ENCODE assay signal across 2 cellular contexts in the genomic region with DNA sequence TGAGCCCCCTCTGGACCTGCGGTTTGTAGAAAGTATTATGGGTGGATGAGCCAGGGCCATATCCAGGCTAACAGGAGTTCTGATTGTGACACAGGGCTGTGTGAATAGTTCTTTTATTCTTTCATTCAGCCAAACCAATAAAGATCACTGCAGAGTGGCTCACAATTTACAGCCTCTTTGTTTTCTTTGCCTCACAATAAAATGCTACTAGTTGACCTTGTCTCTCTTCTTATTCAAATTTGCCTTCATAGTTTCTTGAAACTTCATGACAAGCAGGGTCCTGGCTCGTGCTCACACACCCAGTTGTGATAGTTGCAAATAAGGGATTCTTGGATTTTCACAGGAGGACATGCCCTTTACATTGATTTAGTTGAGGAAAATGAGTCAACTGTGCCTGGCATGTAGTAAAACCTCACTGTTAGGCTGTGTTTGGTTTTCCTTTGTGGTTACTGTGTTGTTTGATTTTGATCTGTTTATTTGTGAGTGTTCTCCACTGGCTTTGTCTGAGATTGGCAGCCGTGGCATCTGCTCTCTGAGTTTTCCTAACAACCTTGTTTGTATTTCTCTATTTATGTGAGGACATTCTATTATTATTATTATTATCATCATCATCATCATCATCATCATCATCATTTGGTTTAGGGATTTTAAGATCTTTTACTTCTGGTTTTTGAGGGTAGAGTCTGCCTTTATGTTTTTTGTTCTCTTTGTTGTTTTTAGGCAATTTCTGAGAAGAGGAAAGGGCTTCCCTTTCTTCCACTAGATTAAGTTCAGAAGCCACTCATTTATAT.
TF ChIP-seq lines count a peak whose summit lies in the region.

No MANE protein-coding gene starts in this region.

TF ChIP-seq in HCT116, 20 proteins besides CTCF, POLR2A, EP300 and RAD21:
- 0 out of 2 replicates have a peak, but pooled peaks have one; percentile 22 for TF ChIP-seq JUND (IDR thresholded peaks at IDR 0.05)
- TF ChIP-seq, protein P1, sequence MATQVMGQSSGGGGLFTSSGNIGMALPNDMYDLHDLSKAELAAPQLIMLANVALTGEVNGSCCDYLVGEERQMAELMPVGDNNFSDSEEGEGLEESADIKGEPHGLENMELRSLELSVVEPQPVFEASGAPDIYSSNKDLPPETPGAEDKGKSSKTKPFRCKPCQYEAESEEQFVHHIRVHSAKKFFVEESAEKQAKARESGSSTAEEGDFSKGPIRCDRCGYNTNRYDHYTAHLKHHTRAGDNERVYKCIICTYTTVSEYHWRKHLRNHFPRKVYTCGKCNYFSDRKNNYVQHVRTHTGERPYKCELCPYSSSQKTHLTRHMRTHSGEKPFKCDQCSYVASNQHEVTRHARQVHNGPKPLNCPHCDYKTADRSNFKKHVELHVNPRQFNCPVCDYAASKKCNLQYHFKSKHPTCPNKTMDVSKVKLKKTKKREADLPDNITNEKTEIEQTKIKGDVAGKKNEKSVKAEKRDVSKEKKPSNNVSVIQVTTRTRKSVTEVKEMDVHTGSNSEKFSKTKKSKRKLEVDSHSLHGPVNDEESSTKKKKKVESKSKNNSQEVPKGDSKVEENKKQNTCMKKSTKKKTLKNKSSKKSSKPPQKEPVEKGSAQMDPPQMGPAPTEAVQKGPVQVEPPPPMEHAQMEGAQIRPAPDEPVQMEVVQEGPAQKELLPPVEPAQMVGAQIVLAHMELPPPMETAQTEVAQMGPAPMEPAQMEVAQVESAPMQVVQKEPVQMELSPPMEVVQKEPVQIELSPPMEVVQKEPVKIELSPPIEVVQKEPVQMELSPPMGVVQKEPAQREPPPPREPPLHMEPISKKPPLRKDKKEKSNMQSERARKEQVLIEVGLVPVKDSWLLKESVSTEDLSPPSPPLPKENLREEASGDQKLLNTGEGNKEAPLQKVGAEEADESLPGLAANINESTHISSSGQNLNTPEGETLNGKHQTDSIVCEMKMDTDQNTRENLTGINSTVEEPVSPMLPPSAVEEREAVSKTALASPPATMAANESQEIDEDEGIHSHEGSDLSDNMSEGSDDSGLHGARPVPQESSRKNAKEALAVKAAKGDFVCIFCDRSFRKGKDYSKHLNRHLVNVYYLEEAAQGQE (IDR thresholded peaks at IDR 0.05; ENCODE audit: low read depth) = no peak
TF ChIP-seq in HCT116: peak in this region for 1.

TF ChIP-seq in H1, 55 proteins besides CTCF, POLR2A, EP300 and RAD21:
- TF ChIP-seq MAFK (IDR thresholded peaks at IDR 0.05; ENCODE audit: low read depth, low read length) (no peak), YY1 (IDR thresholded peaks at IDR 0.05; ENCODE audit: low read depth, low read length) (no peak), TEAD4 (IDR thresholded peaks at IDR 0.05; ENCODE audit: low read depth, low read length) (no peak), NANOG (IDR thresholded peaks at IDR 0.05; ENCODE audit: insufficient read depth, low read depth, low read length, poor library complexity, severe bottlenecking) (no peak), CEBPB (IDR thresholded peaks at IDR 0.05; ENCODE audit: low read depth, low read length) (no peak), KDM5A (IDR thresholded peaks at IDR 0.05; ENCODE audit: low read length) (no peak), GABPA (IDR thresholded peaks at IDR 0.05; ENCODE audit: borderline replicate concordance, insufficient read depth, low read length) (no peak), JUN (IDR thresholded peaks at IDR 0.05; ENCODE audit: low read depth, low read length) (no peak), JUND (IDR thresholded peaks at IDR 0.05; ENCODE audit: low read length) (no peak), SP4 (IDR thresholded peaks at IDR 0.05; ENCODE audit: low read length) (no peak), TAF1 (IDR thresholded peaks at IDR 0.05; ENCODE audit: low read depth, low read length) (no peak), TCF12 (IDR thresholded peaks at IDR 0.05; ENCODE audit: low read depth, low read length) (no peak), GTF2F1 (IDR thresholded peaks at IDR 0.05; ENCODE audit: borderline replicate concordance, low read depth, low read length) (no peak), USF2 (IDR thresholded peaks at IDR 0.05; ENCODE audit: low read length) (no peak), RNF2 (IDR thresholded peaks at IDR 0.05; ENCODE audit: borderline replicate concordance, low read depth, low read length, missing control alignments, poor library complexity, severe bottlenecking) (no peak), RXRA (IDR thresholded peaks at IDR 0.05; ENCODE audit: insufficient read depth, low read depth, low read length) (no peak), SIRT6 (IDR thresholded peaks at IDR 0.05; ENCODE audit: low read length) (no peak), CHD2 (IDR thresholded peaks at IDR 0.05; ENCODE audit: low read length) (no peak)
- TF ChIP-seq, protein P2, sequence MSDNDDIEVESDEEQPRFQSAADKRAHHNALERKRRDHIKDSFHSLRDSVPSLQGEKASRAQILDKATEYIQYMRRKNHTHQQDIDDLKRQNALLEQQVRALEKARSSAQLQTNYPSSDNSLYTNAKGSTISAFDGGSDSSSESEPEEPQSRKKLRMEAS (IDR thresholded peaks at IDR 0.05) = no peak
- TF ChIP-seq, protein P3, sequence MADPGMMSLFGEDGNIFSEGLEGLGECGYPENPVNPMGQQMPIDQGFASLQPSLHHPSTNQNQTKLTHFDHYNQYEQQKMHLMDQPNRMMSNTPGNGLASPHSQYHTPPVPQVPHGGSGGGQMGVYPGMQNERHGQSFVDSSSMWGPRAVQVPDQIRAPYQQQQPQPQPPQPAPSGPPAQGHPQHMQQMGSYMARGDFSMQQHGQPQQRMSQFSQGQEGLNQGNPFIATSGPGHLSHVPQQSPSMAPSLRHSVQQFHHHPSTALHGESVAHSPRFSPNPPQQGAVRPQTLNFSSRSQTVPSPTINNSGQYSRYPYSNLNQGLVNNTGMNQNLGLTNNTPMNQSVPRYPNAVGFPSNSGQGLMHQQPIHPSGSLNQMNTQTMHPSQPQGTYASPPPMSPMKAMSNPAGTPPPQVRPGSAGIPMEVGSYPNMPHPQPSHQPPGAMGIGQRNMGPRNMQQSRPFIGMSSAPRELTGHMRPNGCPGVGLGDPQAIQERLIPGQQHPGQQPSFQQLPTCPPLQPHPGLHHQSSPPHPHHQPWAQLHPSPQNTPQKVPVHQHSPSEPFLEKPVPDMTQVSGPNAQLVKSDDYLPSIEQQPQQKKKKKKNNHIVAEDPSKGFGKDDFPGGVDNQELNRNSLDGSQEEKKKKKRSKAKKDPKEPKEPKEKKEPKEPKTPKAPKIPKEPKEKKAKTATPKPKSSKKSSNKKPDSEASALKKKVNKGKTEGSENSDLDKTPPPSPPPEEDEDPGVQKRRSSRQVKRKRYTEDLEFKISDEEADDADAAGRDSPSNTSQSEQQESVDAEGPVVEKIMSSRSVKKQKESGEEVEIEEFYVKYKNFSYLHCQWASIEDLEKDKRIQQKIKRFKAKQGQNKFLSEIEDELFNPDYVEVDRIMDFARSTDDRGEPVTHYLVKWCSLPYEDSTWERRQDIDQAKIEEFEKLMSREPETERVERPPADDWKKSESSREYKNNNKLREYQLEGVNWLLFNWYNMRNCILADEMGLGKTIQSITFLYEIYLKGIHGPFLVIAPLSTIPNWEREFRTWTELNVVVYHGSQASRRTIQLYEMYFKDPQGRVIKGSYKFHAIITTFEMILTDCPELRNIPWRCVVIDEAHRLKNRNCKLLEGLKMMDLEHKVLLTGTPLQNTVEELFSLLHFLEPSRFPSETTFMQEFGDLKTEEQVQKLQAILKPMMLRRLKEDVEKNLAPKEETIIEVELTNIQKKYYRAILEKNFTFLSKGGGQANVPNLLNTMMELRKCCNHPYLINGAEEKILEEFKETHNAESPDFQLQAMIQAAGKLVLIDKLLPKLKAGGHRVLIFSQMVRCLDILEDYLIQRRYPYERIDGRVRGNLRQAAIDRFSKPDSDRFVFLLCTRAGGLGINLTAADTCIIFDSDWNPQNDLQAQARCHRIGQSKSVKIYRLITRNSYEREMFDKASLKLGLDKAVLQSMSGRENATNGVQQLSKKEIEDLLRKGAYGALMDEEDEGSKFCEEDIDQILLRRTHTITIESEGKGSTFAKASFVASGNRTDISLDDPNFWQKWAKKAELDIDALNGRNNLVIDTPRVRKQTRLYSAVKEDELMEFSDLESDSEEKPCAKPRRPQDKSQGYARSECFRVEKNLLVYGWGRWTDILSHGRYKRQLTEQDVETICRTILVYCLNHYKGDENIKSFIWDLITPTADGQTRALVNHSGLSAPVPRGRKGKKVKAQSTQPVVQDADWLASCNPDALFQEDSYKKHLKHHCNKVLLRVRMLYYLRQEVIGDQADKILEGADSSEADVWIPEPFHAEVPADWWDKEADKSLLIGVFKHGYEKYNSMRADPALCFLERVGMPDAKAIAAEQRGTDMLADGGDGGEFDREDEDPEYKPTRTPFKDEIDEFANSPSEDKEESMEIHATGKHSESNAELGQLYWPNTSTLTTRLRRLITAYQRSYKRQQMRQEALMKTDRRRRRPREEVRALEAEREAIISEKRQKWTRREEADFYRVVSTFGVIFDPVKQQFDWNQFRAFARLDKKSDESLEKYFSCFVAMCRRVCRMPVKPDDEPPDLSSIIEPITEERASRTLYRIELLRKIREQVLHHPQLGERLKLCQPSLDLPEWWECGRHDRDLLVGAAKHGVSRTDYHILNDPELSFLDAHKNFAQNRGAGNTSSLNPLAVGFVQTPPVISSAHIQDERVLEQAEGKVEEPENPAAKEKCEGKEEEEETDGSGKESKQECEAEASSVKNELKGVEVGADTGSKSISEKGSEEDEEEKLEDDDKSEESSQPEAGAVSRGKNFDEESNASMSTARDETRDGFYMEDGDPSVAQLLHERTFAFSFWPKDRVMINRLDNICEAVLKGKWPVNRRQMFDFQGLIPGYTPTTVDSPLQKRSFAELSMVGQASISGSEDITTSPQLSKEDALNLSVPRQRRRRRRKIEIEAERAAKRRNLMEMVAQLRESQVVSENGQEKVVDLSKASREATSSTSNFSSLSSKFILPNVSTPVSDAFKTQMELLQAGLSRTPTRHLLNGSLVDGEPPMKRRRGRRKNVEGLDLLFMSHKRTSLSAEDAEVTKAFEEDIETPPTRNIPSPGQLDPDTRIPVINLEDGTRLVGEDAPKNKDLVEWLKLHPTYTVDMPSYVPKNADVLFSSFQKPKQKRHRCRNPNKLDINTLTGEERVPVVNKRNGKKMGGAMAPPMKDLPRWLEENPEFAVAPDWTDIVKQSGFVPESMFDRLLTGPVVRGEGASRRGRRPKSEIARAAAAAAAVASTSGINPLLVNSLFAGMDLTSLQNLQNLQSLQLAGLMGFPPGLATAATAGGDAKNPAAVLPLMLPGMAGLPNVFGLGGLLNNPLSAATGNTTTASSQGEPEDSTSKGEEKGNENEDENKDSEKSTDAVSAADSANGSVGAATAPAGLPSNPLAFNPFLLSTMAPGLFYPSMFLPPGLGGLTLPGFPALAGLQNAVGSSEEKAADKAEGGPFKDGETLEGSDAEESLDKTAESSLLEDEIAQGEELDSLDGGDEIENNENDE (IDR thresholded peaks at IDR 0.05; ENCODE audit: insufficient replicate concordance, low read length) = no peak
